ENCODE assay signal across 8 cellular contexts in the genomic region with DNA sequence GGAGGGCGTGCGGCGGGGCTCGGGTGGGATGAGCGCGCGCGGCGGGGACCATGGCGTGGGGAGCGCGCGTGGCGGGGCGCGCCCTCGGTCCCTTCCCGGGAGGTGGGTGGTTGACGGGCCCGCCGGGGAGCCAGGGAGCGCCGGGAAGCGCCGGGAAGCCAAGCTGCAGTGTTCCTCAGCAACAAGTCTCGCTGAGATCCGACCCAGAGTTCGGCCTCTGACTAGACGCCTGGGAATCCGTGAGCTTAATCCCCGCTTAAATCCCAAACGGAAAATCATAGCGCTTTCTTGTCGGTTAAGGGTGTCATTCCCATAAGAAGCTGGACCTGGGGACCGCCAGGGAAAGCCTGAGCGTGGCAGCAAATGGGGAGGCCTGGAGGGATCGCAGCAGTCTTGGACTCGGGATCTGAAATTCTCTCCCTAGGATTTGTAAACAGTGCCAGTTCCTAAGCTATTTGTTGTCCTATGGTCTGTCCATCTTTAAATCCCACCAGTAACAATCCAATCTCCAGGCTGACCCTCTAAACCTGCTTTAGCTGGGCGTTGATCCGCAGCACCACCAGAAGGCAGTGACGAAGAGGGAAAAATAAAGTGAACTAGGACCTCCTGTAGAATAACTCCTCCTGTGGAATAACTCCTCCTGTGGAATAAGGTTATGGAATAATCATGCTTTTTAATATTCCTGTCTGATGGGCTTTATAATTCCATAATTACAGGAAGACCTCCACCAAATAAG. TPM values are rescaled to one million over a fixed set of nuclear protein-coding genes. Genes with fewer than 3 reads are reported as not detected.
A peak's percentile ranks its signal among the peaks of the same experiment; 100 is the strongest.
DNase-seq lines count a peak whose midpoint lies in the region; ATAC-seq and TF ChIP-seq lines count a peak whose summit lies in the region.

No MANE protein-coding gene starts in this region.

- H3K27ac Mint-ChIP-seq in activated naive CD8-positive, alpha-beta T cell, result no peak overlapping the region

- no peaks in the 10 kb centered on the region for H3K36me3 Mint-ChIP-seq in activated naive CD8-positive, alpha-beta T cell

- H3K27me3 Mint-ChIP-seq in activated naive CD8-positive, alpha-beta T cell, result no peaks in the 10 kb centered on the region

- DNase-seq in A172 (ENCODE audit: low spot score) (peak; percentile 49), GM10248 (ENCODE audit: extremely low spot score) (peak; percentile 22), MG63 (peak; percentile 77), left cardiac atrium (no peak), pons (ENCODE audit: low spot score) (peak; percentile 44)

- no peaks in the 10 kb centered on the region for H3K27me3 ChIP-seq in MG63

- H3K9me3 Mint-ChIP-seq in activated naive CD8-positive, alpha-beta T cell (ENCODE audit: low read depth), result no peaks in the 10 kb centered on the region

- peaks cover 20% of the 10 kb centered on the region for H3K4me1 Mint-ChIP-seq in activated naive CD8-positive, alpha-beta T cell (ENCODE audit: low read depth)

- CTCF ChIA-PET in GM10248 (lab: Yijun Ruan, JAX), result interaction anchor here (0.8 to 1.2 kb wide), 3 partner anchors 8 to 59 kb away, joined by 3 to 4 read pairs (median 4); no protein-coding TSS in a partner anchor

- H3K9me3 ChIP-seq in MG63, result no peaks in the 10 kb centered on the region

- peak overlapping the region; percentile 83 for H3K4me3 Mint-ChIP-seq in activated naive CD8-positive, alpha-beta T cell

- POLR2A ChIA-PET in GM10248 (lab: Yijun Ruan, JAX), result no interaction called here

- peak overlapping the region; percentile 98 for H3K4me3 ChIP-seq in MG63

- TF ChIP-seq CTCF in GM10248 (IDR thresholded peaks at IDR 0.05; ENCODE audit: control extremely low read depth, extremely low read depth, low read depth, missing control alignments), result no peak

- ATAC-seq in left cardiac atrium, result peak; percentile 2 to 5
- ATAC-seq in GM18907 (IDR thresholded peaks at IDR 0.05; ENCODE audit: unreplicated experiment), result no peak
- ATAC-seq in HG03025 (IDR thresholded peaks at IDR 0.05; ENCODE audit: low FRiP score, unreplicated experiment), result no peak

- peaks cover 9% of the 10 kb centered on the region for H3K36me3 ChIP-seq in MG63

- intact Hi-C loops in left cardiac atrium (cut with DNase I), result no loop called here

RNA-seq across cellular contexts. Expression of a gene that starts 0.6 kb away (rescaled TPM):
- total RNA-seq in A172 (2014; rRNA removed; shearing (Covaris generic)), result 60.2 and 60.8 TPM in 2 replicates
- total RNA-seq in MG63 (2014; rRNA removed; shearing (Covaris generic); ENCODE audit: low replicate concordance), result 9.9 and 78.4 TPM in 2 replicates
- 10 to 100 TPM in 1 of 2 donors, 1 to 10 TPM in 1; 9.7 to 10.5 TPM for total RNA-seq in left cardiac atrium

Comparison
In these comparisons a context has a peak if more than half of its experiments do, and no peak if none do; other contexts are left out.
1. ATAC-seq: peak in left cardiac atrium (2 of 2); none in GM18907 (single experiment) and HG03025 (single experiment).